10 cellular contexts compared by ENCODE assay signal in the genomic region with DNA sequence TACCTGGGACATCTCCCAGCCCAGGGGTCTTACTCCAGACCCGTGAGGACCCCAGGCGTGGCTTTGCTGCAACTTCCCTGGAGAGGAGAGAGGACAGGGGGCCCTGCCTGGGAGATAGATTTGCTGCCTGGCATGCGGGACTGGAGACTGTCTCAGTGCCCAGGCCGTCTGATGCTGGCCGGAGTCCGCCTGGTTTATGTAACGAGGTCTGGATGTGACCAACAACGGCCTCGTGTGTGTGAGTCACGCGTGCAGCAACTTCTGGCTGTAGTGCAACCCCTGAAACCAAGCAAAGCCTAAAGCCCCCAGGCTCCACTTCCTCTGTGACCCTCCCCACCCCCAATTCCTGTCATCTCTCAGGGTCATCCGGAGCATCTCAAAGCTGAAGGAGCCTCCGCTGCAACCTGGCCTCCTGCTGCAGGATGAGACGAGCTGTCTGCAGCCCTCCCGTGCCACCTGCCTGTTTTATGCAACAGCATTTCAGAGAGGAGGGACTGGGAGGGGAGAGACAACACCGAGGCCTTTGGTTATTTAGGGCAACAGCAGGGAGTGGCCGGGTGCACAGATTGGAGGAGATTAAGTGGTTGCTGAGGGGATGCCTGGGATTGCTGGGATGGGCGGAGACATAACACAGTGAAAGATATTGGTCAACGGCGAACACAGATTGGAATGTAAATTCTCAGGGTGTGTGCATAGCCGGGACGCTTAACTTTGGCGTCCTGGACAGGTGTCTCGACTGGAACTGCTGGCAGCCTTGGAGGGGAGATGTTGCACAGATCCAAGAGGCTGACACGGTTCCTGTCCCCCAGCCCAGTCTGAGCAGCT. TPM values are rescaled to one million over a fixed set of nuclear protein-coding genes. Genes with fewer than 3 reads are reported as not detected.
DNase-seq lines count a peak whose midpoint lies in the region; ATAC-seq and TF ChIP-seq lines count a peak whose summit lies in the region.
"Had no signal": no experiment of that assay in that cellular context is flagged by ENCODE, and none has a peak within 500 bp of the region (broad histone marks: within the 10 kb centered on the region; RNA-seq: fewer than 3 reads in every experiment).

No MANE protein-coding gene starts in this region.

- H3K4me1 ChIP-seq in right cardiac atrium (ENCODE audit: control insufficient read depth, insufficient read depth, low read length), result no peaks in the 10 kb centered on the region
- peaks cover 16% of the 10 kb centered on the region for H3K4me1 ChIP-seq in suprapubic skin

- intact Hi-C loops in right cardiac atrium (cut with DNase I), result no loop called here

- H3K4me3 ChIP-seq in right cardiac atrium (ENCODE audit: low read length) (no peak overlapping the region), suprapubic skin (no peak overlapping the region)

- H3K4me3 Mint-ChIP-seq in HFFc6, result peak overlapping the region; percentile 27; the same call in 1 of the 2 replicates
- H3K4me3 Mint-ChIP-seq: activated naive CD8-positive, alpha-beta T cell treated with anti-CD3 and anti-CD28 coated beads, Interleukin-2, amount 10 ng/mL, durations not matched to agents 7 days and 5 days had no signal

- 0 out of 2 replicates have a peak overlapping the region, but pooled peaks have one; percentile 19 for H3K27ac Mint-ChIP-seq in HFFc6
- H3K27ac Mint-ChIP-seq: activated naive CD8-positive, alpha-beta T cell treated with anti-CD3 and anti-CD28 coated beads, Interleukin-2, amount 10 ng/mL, durations not matched to agents 7 days and 5 days had no signal

- H3K4me1 Mint-ChIP-seq in HFFc6 (ENCODE audit: low read depth), result peaks cover 18% of the 10 kb centered on the region

- no peaks in the 10 kb centered on the region for H3K9me3 Mint-ChIP-seq in HFFc6

- TF ChIP-seq EP300 in suprapubic skin (IDR thresholded peaks at IDR 0.05), result no peak

- no peak for TF ChIP-seq POLR2A in suprapubic skin (IDR thresholded peaks at IDR 0.05)

- 50% methylated on average over 25 of the region's 25 CpGs for WGBS in right cardiac atrium
- WGBS in suprapubic skin, result 36% methylated on average over 21 of the region's 25 CpGs

- TF ChIP-seq CTCF in HFFc6 (IDR thresholded peaks at IDR 0.05), result no peak
- TF ChIP-seq CTCF in suprapubic skin (IDR thresholded peaks at IDR 0.05), result no peak

- no peak overlapping the region for H3K27ac ChIP-seq in right cardiac atrium (ENCODE audit: low read length)
- H3K27ac ChIP-seq in suprapubic skin, result peak overlapping the region; percentile 72

- ATAC-seq in right cardiac atrium, result peak in 1 of 2 donors; percentile 59
- no peak for ATAC-seq in GM21737 (IDR thresholded peaks at IDR 0.05; ENCODE audit: unreplicated experiment)
- no peak for ATAC-seq in GM21528 (IDR thresholded peaks at IDR 0.05; ENCODE audit: low FRiP score, unreplicated experiment)

- no peaks in the 10 kb centered on the region for H3K36me3 ChIP-seq in suprapubic skin

- H3K36me3 Mint-ChIP-seq in HFFc6 (ENCODE audit: low read depth), result no peaks in the 10 kb centered on the region
- H3K36me3 Mint-ChIP-seq: activated naive CD8-positive, alpha-beta T cell treated with anti-CD3 and anti-CD28 coated beads, Interleukin-2, amount 10 ng/mL, durations not matched to agents 7 days and 5 days had no signal

- H3K9me3 ChIP-seq in right cardiac atrium (ENCODE audit: control insufficient read depth, low read length) (no peaks in the 10 kb centered on the region), suprapubic skin (no peaks in the 10 kb centered on the region)

- H3K27me3 ChIP-seq in right cardiac atrium (ENCODE audit: control insufficient read depth, insufficient read depth) (no peaks in the 10 kb centered on the region), suprapubic skin (no peaks in the 10 kb centered on the region)

- H3K27me3 Mint-ChIP-seq in HFFc6 (ENCODE audit: insufficient read depth), result peaks cover 2% of the 10 kb centered on the region

- DNase-seq in HFFc6, result peak; percentile 36
- peak; percentile 77 for DNase-seq in SW480 (ENCODE audit: low spot score)
- peak; percentile 33 to 56 (median 53) for DNase-seq in right cardiac atrium
- peak; percentile 88 to 89 for DNase-seq in suprapubic skin (ENCODE audit: low spot score in 2 of 2)
- DNase-seq in activated CD8-positive, alpha-beta memory T cell treated with anti-CD3 and anti-CD28 coated beads, Interleukin-2, amount 50 U/mL, for 48 hours, result no peak
- DNase-seq in UCSD-AML1 (lab: John Stamatoyannopoulos, UW; ENCODE audit: unreplicated experiment), result no peak
- DNase-seq: activated naive CD8-positive, alpha-beta T cell treated with anti-CD3 and anti-CD28 coated beads, Interleukin-2, amount 10 ng/mL, durations not matched to agents 7 days and 5 days; T-helper 2 cell had no signal

RNA-seq across cellular contexts. Expression of gene XG, which starts 16.0 kb away (rescaled TPM):
- under 1 TPM in 5 of 6 experiments, not detected in 1; 0.07 to 0.48 (median 0.31) TPM for total RNA-seq in HFFc6 (2021; fragmentation: NEBNext Ultra II Directional; extraction: Animal tissue kit (Norgen Biotek cat#: 25700))
- 1 to 10 TPM in 3 of 4 donors, under 1 TPM in 1; 0.79 to 1.6 (median 1.0) TPM for total RNA-seq in right cardiac atrium
- polyA plus RNA-seq in right cardiac atrium, result 0.43 TPM
- total RNA-seq in suprapubic skin, result 10 to 100 TPM; 17.7 to 75.4 (median 38.7) TPM

Comparison
In these comparisons a context has a peak if more than half of its experiments do, and no peak if none do; other contexts are left out.
1. DNase-seq: peak in HFFc6 (single experiment), SW480 (single experiment), right cardiac atrium (3 of 3) and suprapubic skin (2 of 2); none in activated CD8-positive, alpha-beta memory T cell treated with anti-CD3 and anti-CD28 coated beads, Interleukin-2, amount 50 U/mL, for 48 hours (single experiment) and UCSD-AML1 (single experiment).
2. RNA of gene XG, which starts 16.0 kb away (total RNA-seq): 17.7 to 75.4 TPM in suprapubic skin; 0.79 to 1.6 TPM in right cardiac atrium and 0.07 to 0.48 TPM in HFFc6; every median in the first group is over 4 times any median in the second.